Comparison of ENCODE assay signal across 10 cellular contexts in genomic region chr3:23650371-23651140, GRCh38.
DNase-seq lines count a peak whose midpoint lies in the region; ATAC-seq and TF ChIP-seq lines count a peak whose summit lies in the region.
"Had no signal": no experiment of that assay in that cellular context is flagged by ENCODE, and none has a peak within 500 bp of the region (broad histone marks: within the 10 kb centered on the region; RNA-seq: fewer than 3 reads in every experiment).

No MANE protein-coding gene starts in this region.

- no peak for TF ChIP-seq POLR2A in spleen (IDR thresholded peaks at IDR 0.05)

- no peaks in the 10 kb centered on the region for H3K9me2 ChIP-seq in GM23248 (ENCODE audit: insufficient read depth)

- H3K9me3 ChIP-seq in GM23248 (ENCODE audit: low read depth) (no peaks in the 10 kb centered on the region), spleen (no peaks in the 10 kb centered on the region)

- intact Hi-C loops in sciatic nerve (cut with DNase I): no loop called here
- intact Hi-C loops in spleen (cut with DNase I; ENCODE audit: low total_unique reads): no loop called here

- H3K79me2 ChIP-seq in GM23248 (ENCODE audit: insufficient read depth): no peaks in the 10 kb centered on the region

- 8 to 13% methylated on average over 5 of the region's 5 CpGs for WGBS in GM23248 (ENCODE audit: low coverage in 1 of 2, low lambda C conversion rate in 2 of 2, missing lambda C conversion rate in 2 of 2), 2 experiments
- 80 to 90% (median 86%) methylated on average over 5 of the region's 5 CpGs for WGBS in spleen, 5 donors

- H3K27me3 ChIP-seq in GM23248 (replicated peaks; ENCODE audit: insufficient read depth) (no peaks in the 10 kb centered on the region), spleen (replicated peaks in 1 of 7) (no peaks in the 10 kb centered on the region)

- ATAC-seq in sciatic nerve: peak; percentile 59
- ATAC-seq: activated T-cell treated with anti-CD3 and anti-CD28 coated beads, Interleukin-2, amount 50 U/mL, for 4 hours had no signal

- no peaks in the 10 kb centered on the region for H4K20me1 ChIP-seq in GM23248 (ENCODE audit: insufficient read depth)

- peaks cover 18% of the 10 kb centered on the region for H3F3A ChIP-seq in GM23248 (ENCODE audit: insufficient read depth)

- TF ChIP-seq CTCF in epithelial cell of proximal tubule (conservative IDR thresholded peaks at IDR 0.05; ENCODE audit: low read depth, low read length) (no peak), spleen (IDR thresholded peaks at IDR 0.05 in 8 of 11, conservative IDR thresholded peaks at IDR 0.05 in 3 of 11) (no peak)

- H3K4me1 ChIP-seq in GM23248 (ENCODE audit: insufficient read depth) (peaks cover 28% of the 10 kb centered on the region), spleen (peaks cover 0 to 38% (median 4%) of the 10 kb centered on the region in 6 donors)

- DNase-seq in GM23248 (peak; percentile 90), OCI-M1 (lab: John Stamatoyannopoulos, UW) (peak; percentile 45), epithelial cell of proximal tubule (ENCODE audit: low read depth) (peak; percentile 45), sciatic nerve (ENCODE audit: low spot score) (no peak), spleen (no peak), NCI-H748 treated with DMSO at 0.1 percent for 48 hours (lab: John Stamatoyannopoulos, UW) (no peak)
- DNase-seq in activated CD4-positive, alpha-beta T cell treated with anti-CD3 and anti-CD28 coated beads, Interleukin-2, amount 50 U/mL, for 48 hours: no peak
- DNase-seq in stimulated activated CD4-positive, alpha-beta T cell treated with anti-CD3 and anti-CD28 coated beads, Interleukin-15, amount 100 ng/mL, for 24 hours: no peak
- DNase-seq: activated T-cell treated with anti-CD3 and anti-CD28 coated beads, Interleukin-2, amount 50 U/mL, for 4 hours; NCI-H1417 treated with DMSO at 0.1 percent for 48 hours had no signal

- H3K36me3 ChIP-seq in GM23248 (ENCODE audit: low read depth) (no peaks in the 10 kb centered on the region), spleen (no peaks in the 10 kb centered on the region)

- H3K4me2 ChIP-seq in GM23248 (ENCODE audit: unreplicated experiment): peak overlapping the region; percentile 78

- peak overlapping the region; percentile 75 for H3K9ac ChIP-seq in GM23248

- H3K4me3 ChIP-seq in GM23248 (peak overlapping the region; percentile 38; the same call in 1 of the 2 replicates), epithelial cell of proximal tubule (ENCODE audit: low read depth, low read length) (no peak overlapping the region), spleen (no peak overlapping the region)

- peak overlapping the region; percentile 54 for H2AFZ ChIP-seq in GM23248

- in situ Hi-C loops in GM23248 (cut with MboI): no loop called here

- peak overlapping the region; percentile 86 for H3K27ac ChIP-seq in GM23248
- no peak overlapping the region for H3K27ac ChIP-seq in spleen

Comparison
In these comparisons a context has a peak if more than half of its experiments do, and no peak if none do; other contexts are left out.
1. DNase-seq: peak in GM23248 (single experiment), OCI-M1 (single experiment) and epithelial cell of proximal tubule (single experiment); none in sciatic nerve (single experiment), spleen (single experiment), activated CD4-positive, alpha-beta T cell treated with anti-CD3 and anti-CD28 coated beads, Interleukin-2, amount 50 U/mL, for 48 hours (0 of 2), NCI-H748 treated with DMSO at 0.1 percent for 48 hours (single experiment) and stimulated activated CD4-positive, alpha-beta T cell treated with anti-CD3 and anti-CD28 coated beads, Interleukin-15, amount 100 ng/mL, for 24 hours (single experiment).